9 cellular contexts compared by ENCODE assay signal in the genomic region with DNA sequence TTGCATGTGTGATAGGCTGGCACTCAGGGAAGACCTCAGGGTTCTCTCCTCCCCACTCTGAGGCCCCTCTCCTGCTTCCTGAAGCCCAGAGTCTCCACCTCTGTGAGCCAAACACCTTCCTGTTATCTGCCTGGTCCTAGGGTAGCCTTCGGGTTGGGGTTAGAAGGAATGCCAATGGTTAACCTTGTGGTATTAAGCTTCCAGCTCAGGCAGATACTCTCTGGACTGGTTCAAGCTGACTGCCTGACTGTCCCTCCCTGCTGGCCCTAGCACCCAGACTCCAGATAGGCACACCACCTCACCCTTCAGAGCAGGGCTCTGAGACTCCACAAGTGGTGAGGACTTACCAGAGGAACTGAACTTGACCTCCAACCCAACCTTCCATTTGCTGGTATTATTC. TPM values are rescaled to one million over a fixed set of nuclear protein-coding genes. Genes with fewer than 3 reads are reported as not detected.
"Had no signal": no experiment of that assay in that cellular context is flagged by ENCODE, and none has a peak within 500 bp of the region (broad histone marks: within the 10 kb centered on the region; RNA-seq: fewer than 3 reads in every experiment).

No MANE protein-coding gene starts in this region.

RNA-seq across cellular contexts. Expression of gene FOLR3, which starts 7.0 kb away (rescaled TPM):
- total RNA-seq: activated CD4-positive, alpha-beta memory T cell treated with anti-CD3 and anti-CD28 coated beads, Interleukin-2, amount 10 ng/mL, durations not matched to agents 7 days and 5 days; activated CD4-positive, alpha-beta T cell treated with anti-CD3 and anti-CD28 coated beads for 36 hours; activated CD8-positive, alpha-beta memory T cell treated with anti-CD3 and anti-CD28 coated beads for 36 hours; activated naive CD4-positive, alpha-beta T cell treated with anti-CD3 and anti-CD28 coated beads for 36 hours; activated T-helper 17 cell treated with anti-CD3 and anti-CD28 coated beads, Interleukin-2, amount 50 U/mL, for 72 hours; cardiac septum; OCI-LY7; SJSA1; T-helper 1 cell treated with Interleukin-12 subunit alpha and Interleukin-12 subunit beta and Interleukin-4 antibody, amounts not matched to agents 30 ng/mL and 1 ng/mL, for 36 hours had no signal

RNA-seq across cellular contexts. Expression of gene TOMT, which starts 36.8 kb away (rescaled TPM):
- total RNA-seq: activated CD4-positive, alpha-beta memory T cell treated with anti-CD3 and anti-CD28 coated beads, Interleukin-2, amount 10 ng/mL, durations not matched to agents 7 days and 5 days; activated CD4-positive, alpha-beta T cell treated with anti-CD3 and anti-CD28 coated beads for 36 hours; activated CD8-positive, alpha-beta memory T cell treated with anti-CD3 and anti-CD28 coated beads for 36 hours; activated naive CD4-positive, alpha-beta T cell treated with anti-CD3 and anti-CD28 coated beads for 36 hours; cardiac septum; OCI-LY7; SJSA1; T-helper 1 cell treated with Interleukin-12 subunit alpha and Interleukin-12 subunit beta and Interleukin-4 antibody, amounts not matched to agents 30 ng/mL and 1 ng/mL, for 36 hours had no signal

RNA-seq across cellular contexts. Expression of gene FOLR1, which starts 49.4 kb away (rescaled TPM):
- total RNA-seq: activated CD4-positive, alpha-beta memory T cell treated with anti-CD3 and anti-CD28 coated beads, Interleukin-2, amount 10 ng/mL, durations not matched to agents 7 days and 5 days; activated CD4-positive, alpha-beta T cell treated with anti-CD3 and anti-CD28 coated beads for 36 hours; activated CD8-positive, alpha-beta memory T cell treated with anti-CD3 and anti-CD28 coated beads for 36 hours; activated naive CD4-positive, alpha-beta T cell treated with anti-CD3 and anti-CD28 coated beads for 36 hours; activated T-helper 17 cell treated with anti-CD3 and anti-CD28 coated beads, Interleukin-2, amount 50 U/mL, for 72 hours; OCI-LY7; T-helper 1 cell treated with Interleukin-12 subunit alpha and Interleukin-12 subunit beta and Interleukin-4 antibody, amounts not matched to agents 30 ng/mL and 1 ng/mL, for 36 hours had no signal
